Comparison of ENCODE assay signal across 8 cellular contexts in the genomic region with DNA sequence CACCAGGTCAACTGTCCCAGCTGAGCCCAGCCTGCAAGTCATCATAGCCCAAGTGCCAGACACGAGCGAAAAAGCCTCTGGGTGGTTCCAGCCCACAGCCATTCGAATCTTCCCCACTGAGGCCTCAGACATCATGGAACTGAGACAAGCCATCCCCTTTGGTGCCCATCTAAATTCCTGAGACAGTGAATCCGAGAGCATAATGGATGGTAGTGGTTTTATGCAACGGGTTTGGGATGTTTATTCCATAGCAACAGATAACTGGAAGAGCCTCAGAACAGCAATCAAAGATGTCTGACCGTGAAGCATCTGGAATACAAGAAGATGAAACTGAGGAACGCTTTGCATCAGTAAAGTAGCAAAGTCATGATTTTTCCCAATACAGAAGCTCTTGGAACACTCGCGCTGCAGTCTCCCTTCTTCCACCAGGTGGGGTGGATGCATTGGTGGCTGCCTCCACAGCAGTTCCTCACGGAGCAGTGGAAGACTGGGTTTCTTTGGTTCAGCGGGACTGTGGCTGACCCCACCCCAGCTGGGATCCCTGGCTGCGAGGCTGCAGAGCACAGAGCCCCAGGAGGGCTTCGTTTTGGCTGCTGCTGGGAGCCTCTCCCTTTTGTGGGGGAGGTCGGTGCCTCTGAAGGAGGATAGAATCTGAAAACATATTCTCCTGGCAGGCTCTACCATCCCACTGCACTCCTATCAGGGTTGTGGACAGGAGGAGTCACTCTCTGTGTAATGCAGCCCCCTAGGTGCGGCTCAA. TPM values are rescaled to one million over a fixed set of nuclear protein-coding genes. Genes with fewer than 3 reads are reported as not detected.
A peak's percentile ranks its signal among the peaks of the same experiment; 100 is the strongest.
DNase-seq lines count a peak whose midpoint lies in the region; ATAC-seq and TF ChIP-seq lines count a peak whose summit lies in the region.

No MANE protein-coding gene starts in this region.

- H3K9ac ChIP-seq in ES-I3 (ENCODE audit: low read depth, low read length): peak overlapping the region; percentile 14; the same call in 1 of the 2 replicates
- no peak overlapping the region for H3K9ac ChIP-seq in Karpas-422 (ENCODE audit: low read length)
- H3K9ac ChIP-seq in skeletal muscle satellite cell (ENCODE audit: low read depth, low read length): no peak overlapping the region

- H3K4me3 ChIP-seq in Karpas-422 (ENCODE audit: low read length) (no peak overlapping the region), body of pancreas (no peak overlapping the region), skeletal muscle satellite cell (ENCODE audit: low read length) (peak overlapping the region; percentile 46)

- H3K36me3 ChIP-seq in ES-I3 (ENCODE audit: insufficient read depth, low read length) (no peaks in the 10 kb centered on the region), Karpas-422 (ENCODE audit: insufficient read depth, low read length) (no peaks in the 10 kb centered on the region), body of pancreas (replicated peaks in 1 of 2; ENCODE audit: insufficient read depth in 1 of 2, low read depth in 2 of 2) (no peaks in the 10 kb centered on the region), skeletal muscle satellite cell (ENCODE audit: insufficient read depth, low read length) (no peaks in the 10 kb centered on the region)

- DNase-seq in Karpas-422 (peak; percentile 51), SKM-1 treated with dmso at 0.1 percent for 144 hours (lab: John Stamatoyannopoulos, UW; ENCODE audit: unreplicated experiment) (peak; percentile 53), body of pancreas (peak; percentile 79 to 84 (median 82)), iPS-NIHi11 (ENCODE audit: low spot score) (peak; percentile 70), T1000 (lab: John Stamatoyannopoulos, UW) (no peak)

- no peak for TF ChIP-seq POLR2A in body of pancreas (IDR thresholded peaks at IDR 0.05)

- H3K4me2 ChIP-seq in Karpas-422 (ENCODE audit: low read depth, low read length, poor library complexity, severe bottlenecking) (no peak overlapping the region), skeletal muscle satellite cell (ENCODE audit: low read length) (peak overlapping the region; percentile 78)

- 16 to 18% methylated on average over 10 to 15 of the region's 15 CpGs for WGBS in body of pancreas, 2 donors

- peaks cover 7% of the 10 kb centered on the region for H3K4me1 ChIP-seq in ES-I3 (ENCODE audit: insufficient read depth, low read length)
- H3K4me1 ChIP-seq in Karpas-422 (ENCODE audit: low read length): no peaks in the 10 kb centered on the region
- H3K4me1 ChIP-seq in body of pancreas: no peaks in the 10 kb centered on the region
- peaks cover 11% of the 10 kb centered on the region for H3K4me1 ChIP-seq in skeletal muscle satellite cell (ENCODE audit: control insufficient read depth, insufficient read depth, low read length)

- intact Hi-C loops in body of pancreas (cut with DNase I): no loop called here

- no peaks in the 10 kb centered on the region for H4K20me1 ChIP-seq in Karpas-422 (ENCODE audit: insufficient read depth, low read depth, low read length)

- peak; percentile 98 for ATAC-seq in body of pancreas
- no peak for ATAC-seq in HG03565 (IDR thresholded peaks at IDR 0.05; ENCODE audit: unreplicated experiment)

- TF ChIP-seq CTCF in body of pancreas (IDR thresholded peaks at IDR 0.05): peak; percentile 75 to 93 (median 90)

- H3K27me3 ChIP-seq in Karpas-422 (ENCODE audit: low read length) (no peaks in the 10 kb centered on the region), body of pancreas (no peaks in the 10 kb centered on the region), skeletal muscle satellite cell (ENCODE audit: control insufficient read depth, insufficient read depth, low read length) (no peaks in the 10 kb centered on the region)

- no peak overlapping the region for H2AFZ ChIP-seq in Karpas-422 (ENCODE audit: low read length)

- no peaks in the 10 kb centered on the region for H3K9me2 ChIP-seq in Karpas-422 (replicated peaks; ENCODE audit: insufficient read depth, low read length)

- H3K79me2 ChIP-seq in Karpas-422 (ENCODE audit: low read length): no peaks in the 10 kb centered on the region

- H3K9me3 ChIP-seq in ES-I3 (ENCODE audit: control insufficient read depth, insufficient read depth, low read length) (no peaks in the 10 kb centered on the region), Karpas-422 (ENCODE audit: low read length) (no peaks in the 10 kb centered on the region), body of pancreas (no peaks in the 10 kb centered on the region), skeletal muscle satellite cell (replicated peaks; ENCODE audit: low read length) (no peaks in the 10 kb centered on the region)

- no peak overlapping the region for H3K27ac ChIP-seq in Karpas-422 (ENCODE audit: low read length)
- H3K27ac ChIP-seq in body of pancreas: no peak overlapping the region

RNA-seq across cellular contexts. Expression of gene PDE8A, which starts 26.4 kb away (rescaled TPM):
- 3.4 and 7.2 TPM in 2 replicates for total RNA-seq in Karpas-422 (2014; rRNA removed; shearing (Covaris generic); ENCODE audit: low replicate concordance)
- 10 to 100 TPM; 34.2 to 50.1 TPM for total RNA-seq in body of pancreas
- total RNA-seq in skeletal muscle satellite cell (2012; rRNA removed): 17.0 and 17.5 TPM in 2 replicates
